In the genomic region with DNA sequence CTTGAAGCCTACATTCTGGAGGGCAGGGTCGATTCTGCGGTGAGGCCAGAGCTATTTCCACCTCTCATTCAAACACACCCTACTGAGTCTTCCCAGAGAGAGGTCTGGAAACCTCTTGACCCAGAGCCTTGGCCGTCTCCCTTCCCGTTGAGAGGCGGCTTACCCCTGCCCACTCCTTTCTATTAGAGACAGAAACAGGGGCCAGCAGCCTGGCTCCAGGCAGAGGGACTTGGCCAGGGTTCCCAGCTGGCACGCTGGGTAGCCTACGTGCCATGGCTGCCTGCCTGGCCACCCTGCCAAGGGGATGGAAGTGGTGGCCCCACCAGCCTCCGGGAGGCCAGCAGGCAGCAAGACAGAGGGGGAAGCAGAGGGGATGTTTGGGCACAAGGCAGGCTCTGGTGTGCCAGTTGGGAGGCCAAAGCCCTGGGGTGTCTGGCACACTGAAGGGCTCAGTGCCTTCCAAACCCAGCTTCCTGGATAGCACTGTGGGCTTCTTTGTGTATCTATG, we compare ENCODE assay signal across 25 cellular contexts. TPM values are rescaled to one million over a fixed set of nuclear protein-coding genes. Genes with fewer than 3 reads are reported as not detected.
A peak's percentile ranks its signal among the peaks of the same experiment; 100 is the strongest.
DNase-seq lines count a peak whose midpoint lies in the region; ATAC-seq, FAIRE-seq and TF ChIP-seq lines count a peak whose summit lies in the region.
"Had no signal": no experiment of that assay in that cellular context is flagged by ENCODE, and none has a peak within 500 bp of the region (broad histone marks: within the 10 kb centered on the region; RNA-seq: fewer than 3 reads in every experiment).

No MANE protein-coding gene starts in this region.

- intact Hi-C loops in posterior cingulate gyrus (cut with DNase I), result no loop called here

- FAIRE-seq in H54 (lab: Jason Lieb, UNC), result no peak
- FAIRE-seq: A549, bronchial epithelial cell, GM12891 had no signal

- DNase-seq in C1 segment of cervical spinal cord (lab: John Stamatoyannopoulos, UW) (peak in 10 of 14 donors; percentile 19 to 90 (median 67)), cerebellum (ENCODE audit: low spot score) (peak; percentile 78), hippocampal formation (lab: John Stamatoyannopoulos, UW) (peak; percentile 22 to 50), posterior cingulate gyrus (peak in 7 of 10 donors; percentile 48 to 93 (median 77)), NCI-H1092 treated with DMSO at 0.1 percent for 48 hours (lab: John Stamatoyannopoulos, UW) (no peak), H54 (ENCODE audit: insufficient read length, low spot score) (no peak)
- no peak for DNase-seq in stimulated activated CD8-positive, alpha-beta memory T cell treated with anti-CD3 and anti-CD28 coated beads, Interleukin-4, amount 100 ng/mL, for 48 hours
- DNase-seq: activated CD4-positive, alpha-beta memory T cell treated with anti-CD3 and anti-CD28 coated beads, Interleukin-2, amount 10 ng/mL, durations not matched to agents 7 days and 5 days; activated CD4-positive, CD25-positive, alpha-beta regulatory T cell; activated gamma-delta T cell treated with Interleukin-2 at 50 U/mL for 16 hours; activated T-cell treated with anti-CD3 and anti-CD28 coated beads for 4 hours; DND-41; NCI-H1417; NCI-H2171; NCI-H748 treated with DMSO at 0.1 percent for 48 hours; occipital lobe; SW 1271 had no signal

- ATAC-seq in HG03039 (IDR thresholded peaks at IDR 0.05; ENCODE audit: unreplicated experiment), result no peak
- ATAC-seq: A549, sciatic nerve had no signal

- TF ChIP-seq POLR2A in H54 (IDR thresholded peaks at IDR 0.05; ENCODE audit: low read depth, low read length), result no peak

RNA-seq across cellular contexts. Expression of a gene that starts 6.0 kb away (rescaled TPM):
- 0.64 TPM for total RNA-seq in cerebellum
- total RNA-seq: activated CD4-positive, alpha-beta memory T cell treated with anti-CD3 and anti-CD28 coated beads, Interleukin-2, amount 10 ng/mL, durations not matched to agents 7 days and 5 days; bronchial epithelial cell; hepatocyte; lung microvascular endothelial cell had no signal

RNA-seq across cellular contexts. Expression of a gene that starts 19.6 kb away (rescaled TPM):
- 493 TPM for total RNA-seq in cerebellum

RNA-seq across cellular contexts. Expression of a gene that starts 22.2 kb away (rescaled TPM):
- total RNA-seq in cerebellum, result 20.7 TPM

RNA-seq across cellular contexts. Expression of a gene that starts 53.7 kb away (rescaled TPM):
- not detected for total RNA-seq in cerebellum
- total RNA-seq: bronchial epithelial cell, hepatocyte, lung microvascular endothelial cell, occipital lobe, sciatic nerve, ureter had no signal

Comparison
In these comparisons a context has a peak if more than half of its experiments do, and no peak if none do; other contexts are left out.
1. DNase-seq: peak in C1 segment of cervical spinal cord (10 of 14), cerebellum (single experiment), hippocampal formation (2 of 2) and posterior cingulate gyrus (7 of 10); none in NCI-H1092 treated with DMSO at 0.1 percent for 48 hours (single experiment), stimulated activated CD8-positive, alpha-beta memory T cell treated with anti-CD3 and anti-CD28 coated beads, Interleukin-4, amount 100 ng/mL, for 48 hours (single experiment) and H54 (single experiment).